Comparison of ENCODE assay signal across 23 cellular contexts in the genomic region with DNA sequence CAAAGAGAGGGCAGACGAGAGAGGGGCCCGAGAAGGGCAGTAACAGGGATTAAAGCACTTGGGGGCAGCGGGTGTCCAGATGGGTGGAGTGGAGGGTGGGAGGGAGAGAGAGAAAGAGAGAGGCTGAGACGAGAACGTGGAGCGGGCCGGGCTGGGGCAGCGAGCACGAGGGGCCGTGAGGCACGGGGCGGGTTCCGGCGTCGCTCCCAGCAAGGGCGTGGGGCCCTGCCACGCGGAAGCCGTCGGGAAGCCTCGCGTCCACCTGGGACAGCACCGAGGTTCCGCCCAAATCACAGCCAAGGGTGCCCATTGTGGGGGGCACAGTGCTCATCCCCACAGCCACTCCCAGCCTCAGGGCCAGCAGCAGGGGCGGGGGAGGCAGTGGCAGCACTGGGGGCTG. TPM values are rescaled to one million over a fixed set of nuclear protein-coding genes. Genes with fewer than 3 reads are reported as not detected.
DNase-seq lines count a peak whose midpoint lies in the region; ATAC-seq and TF ChIP-seq lines count a peak whose summit lies in the region.
"Had no signal": no experiment of that assay in that cellular context is flagged by ENCODE, and none has a peak within 500 bp of the region (broad histone marks: within the 10 kb centered on the region; RNA-seq: fewer than 3 reads in every experiment).

No MANE protein-coding gene starts in this region.

- no peak overlapping the region for H2BK120ac ChIP-seq in mesenchymal stem cell (ENCODE audit: low read depth, low read length)

- H3K79me1 ChIP-seq in mesenchymal stem cell (replicated peaks; ENCODE audit: low read length, poor library complexity, severe bottlenecking) = no peaks in the 10 kb centered on the region

- H3K9me3 ChIP-seq in RWPE2 (ENCODE audit: severe bottlenecking) (no peaks in the 10 kb centered on the region), mesenchymal stem cell (ENCODE audit: control insufficient read depth, low read length) (no peaks in the 10 kb centered on the region), mucosa of descending colon (no peaks in the 10 kb centered on the region)
- H3K9me3 ChIP-seq: A549; BE2C; BLaER1 treated with 17β-estradiol and CSF1 and Interleukin-3, amounts not matched to agents 10 nM and 100 nM had no signal

- no peak overlapping the region for H2BK15ac ChIP-seq in mesenchymal stem cell (ENCODE audit: low read depth, poor library complexity, severe bottlenecking)

- H3K27ac ChIP-seq in RWPE2 (ENCODE audit: poor library complexity, severe bottlenecking) = no peak overlapping the region
- H3K27ac ChIP-seq in mesenchymal stem cell (ENCODE audit: low read length, poor library complexity, severe bottlenecking) = no peak overlapping the region
- H3K27ac ChIP-seq: A549; BLaER1 treated with 17β-estradiol and CSF1 and Interleukin-3, amounts not matched to agents 10 nM and 100 nM had no signal

- H4K91ac ChIP-seq in mesenchymal stem cell (ENCODE audit: low read length) = peak overlapping the region; percentile 53

- ATAC-seq in RWPE2 (ENCODE audit: low read depth) = no peak
- no peak for ATAC-seq in mucosa of descending colon
- ATAC-seq: A549, GM12878, GM23338, HCT116 had no signal

- H3K27me3 ChIP-seq in RWPE2 (ENCODE audit: insufficient read depth, poor library complexity, severe bottlenecking) = peaks cover 63% of the 10 kb centered on the region
- H3K27me3 ChIP-seq in mesenchymal stem cell (ENCODE audit: control insufficient read depth in 1 of 2, insufficient read depth in 1 of 2, low read length in 2 of 2) = peaks cover 0 to 43% of the 10 kb centered on the region in 2 experiments

- no peak overlapping the region for H3K4ac ChIP-seq in mesenchymal stem cell (ENCODE audit: low read depth in 1 of 2, low read length in 2 of 2)

- no peak overlapping the region for H4K8ac ChIP-seq in mesenchymal stem cell (ENCODE audit: low read length)

- no peak overlapping the region for H3K18ac ChIP-seq in mesenchymal stem cell (ENCODE audit: low read depth in 1 of 2, low read length in 2 of 2)

- H3K9ac ChIP-seq in mesenchymal stem cell (ENCODE audit: low read length) = no peak overlapping the region
- H3K9ac ChIP-seq: BLaER1 treated with 17β-estradiol and CSF1 and Interleukin-3, amounts not matched to agents 10 nM and 100 nM had no signal

- H3K4me2 ChIP-seq in mesenchymal stem cell (ENCODE audit: low read length, poor library complexity, severe bottlenecking) = no peak overlapping the region
- H3K4me2 ChIP-seq: A549; BLaER1 treated with 17β-estradiol and CSF1 and Interleukin-3, amounts not matched to agents 10 nM and 100 nM; GM23338 had no signal

- H3K14ac ChIP-seq in mesenchymal stem cell (ENCODE audit: low read length in 2 of 2) = no peak overlapping the region

- H2AFZ ChIP-seq in mesenchymal stem cell (ENCODE audit: low read depth, low read length) = no peak overlapping the region
- H2AFZ ChIP-seq: GM23338 had no signal

- H3K4me1 ChIP-seq in RWPE2 (ENCODE audit: insufficient read depth, poor library complexity, severe bottlenecking) (no peaks in the 10 kb centered on the region), mesenchymal stem cell (ENCODE audit: control insufficient read depth, insufficient read depth, low read depth, low read length) (peaks cover 3% of the 10 kb centered on the region), mucosa of descending colon (ENCODE audit: low read depth) (no peaks in the 10 kb centered on the region)
- H3K4me1 ChIP-seq: A549, BE2C had no signal

- H3K4me3 ChIP-seq in RWPE2 (ENCODE audit: severe bottlenecking) (no peak overlapping the region), mesenchymal stem cell (ENCODE audit: insufficient read depth in 1 of 2, low read depth in 1 of 2, low read length in 2 of 2) (no peak overlapping the region), mucosa of descending colon (no peak overlapping the region)
- H3K4me3 ChIP-seq: A549; BLaER1 treated with 17β-estradiol and CSF1 and Interleukin-3, amounts not matched to agents 10 nM and 100 nM; GM12878; GM23338 had no signal

- H2BK5ac ChIP-seq in mesenchymal stem cell (ENCODE audit: low read depth, low read length, poor library complexity, severe bottlenecking) = no peak overlapping the region

- no peak for TF ChIP-seq CTCF in RWPE2 (IDR thresholded peaks at IDR 0.05; ENCODE audit: poor library complexity, severe bottlenecking)
- TF ChIP-seq CTCF in mucosa of descending colon (IDR thresholded peaks at IDR 0.05) = no peak

- WGBS in mesenchymal stem cell = 90% methylated on average over 25 of the region's 25 CpGs

- H3K36me3 ChIP-seq in RWPE2 (ENCODE audit: low read depth) (no peaks in the 10 kb centered on the region), mesenchymal stem cell (ENCODE audit: control insufficient read depth in 1 of 2, insufficient read depth in 2 of 2, low read depth in 1 of 2, low read length in 2 of 2) (no peaks in the 10 kb centered on the region), mucosa of descending colon (ENCODE audit: low read depth) (no peaks in the 10 kb centered on the region)
- H3K36me3 ChIP-seq: BE2C; BLaER1 treated with 17β-estradiol and CSF1 and Interleukin-3, amounts not matched to agents 10 nM and 100 nM had no signal

- intact Hi-C loops in mucosa of descending colon (cut with DNase I, micrococcal nuclease) = no loop called here

- H2BK12ac ChIP-seq in mesenchymal stem cell (ENCODE audit: low read length in 2 of 2) = no peak overlapping the region

- H3K23ac ChIP-seq in mesenchymal stem cell (ENCODE audit: low read length in 2 of 2) = no peak overlapping the region

- H2AK5ac ChIP-seq in mesenchymal stem cell (ENCODE audit: low read length, severe bottlenecking) = no peak overlapping the region

- DNase-seq in NCI-H82 (lab: John Stamatoyannopoulos, UW) (peak; percentile 27), NCI-H82 treated with DMSO at 0.1 percent for 48 hours (lab: John Stamatoyannopoulos, UW; ENCODE audit: unreplicated experiment) (no peak), RWPE2 (ENCODE audit: low spot score) (peak; percentile 81), mesenchymal stem cell (no peak), putamen (ENCODE audit: low spot score) (no peak), mucosa of descending colon (no peak)
- DNase-seq: 8988T; ACHN; AML-193; BE2C; CD4-positive, alpha-beta T cell; CD8-positive, alpha-beta memory T cell; DMS 273 treated with DMSO at 0.1 percent for 48 hours; DMS79; EL; GDM1; H9 had no signal

RNA-seq across cellular contexts. Expression of a gene that starts 49.8 kb away (rescaled TPM):
- polyA plus RNA-seq in mesenchymal stem cell (2013, experiment 1 of 2) = not detected
- not detected for polyA plus RNA-seq in mesenchymal stem cell (2013, experiment 2 of 2)
- total RNA-seq in mucosa of descending colon = 1 to 10 TPM in 1 of 3 donors, not detected in 2; 1.4 TPM
- total RNA-seq: CD4-positive, alpha-beta T cell; CD8-positive, alpha-beta memory T cell had no signal
- polyA plus RNA-seq: CD14-positive monocyte; CD8-positive, alpha-beta memory T cell had no signal

Comparison
In these comparisons a context has a peak if more than half of its experiments do, and no peak if none do; other contexts are left out.
1. DNase-seq: peak in NCI-H82 (single experiment) and RWPE2 (single experiment); none in NCI-H82 treated with DMSO at 0.1 percent for 48 hours (single experiment), mesenchymal stem cell (single experiment), putamen (single experiment) and mucosa of descending colon (0 of 3).